In the genomic region with DNA sequence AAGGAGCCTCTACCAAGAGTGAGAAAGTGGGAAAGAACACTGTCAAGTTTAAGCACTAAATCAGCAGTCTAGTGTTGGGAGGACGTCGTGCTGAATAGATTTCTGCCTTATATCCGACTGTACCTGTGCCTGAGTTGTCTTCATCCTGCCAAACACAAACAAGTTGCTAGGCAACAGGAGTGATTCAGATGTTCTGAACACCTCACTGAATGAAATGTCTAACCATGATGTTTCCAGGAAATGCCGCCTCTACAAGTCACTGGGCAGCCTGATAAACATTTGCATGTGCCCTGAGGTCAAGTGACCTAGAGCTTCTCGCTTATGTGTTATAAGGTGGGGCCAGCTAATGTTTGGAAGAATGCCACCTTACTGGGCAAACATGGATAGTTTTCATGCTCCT, we compare ENCODE assay signal across 10 cellular contexts. TPM values are rescaled to one million over a fixed set of nuclear protein-coding genes. Genes with fewer than 3 reads are reported as not detected.
DNase-seq lines count a peak whose midpoint lies in the region; ATAC-seq, FAIRE-seq and TF ChIP-seq lines count a peak whose summit lies in the region.
"Had no signal": no experiment of that assay in that cellular context is flagged by ENCODE, and none has a peak within 500 bp of the region (broad histone marks: within the 10 kb centered on the region; RNA-seq: fewer than 3 reads in every experiment).

No MANE protein-coding gene starts in this region.

- CTCF ChIA-PET in MCF 10A (lab: Yijun Ruan, JAX): interaction anchor here (0.7 to 1.6 kb wide), 9 partner anchors 9 to 126 kb away, joined by 3 to 6 read pairs (median 4); partner anchors contain the start of gene SGMS2

- H3K4me1 Mint-ChIP-seq in MCF 10A (ENCODE audit: insufficient read depth, unreplicated experiment) (peaks cover 32% of the 10 kb centered on the region), mesothelial cell of epicardium (peaks cover 9% of the 10 kb centered on the region), immature natural killer cell (no peaks in the 10 kb centered on the region)

- no peaks in the 10 kb centered on the region for H3K27me3 Mint-ChIP-seq in MCF 10A (ENCODE audit: insufficient read depth, unreplicated experiment)
- no peaks in the 10 kb centered on the region for H3K27me3 Mint-ChIP-seq in mesothelial cell of epicardium (ENCODE audit: low read depth)
- peaks cover 0 to 5% (median 0%) of the 10 kb centered on the region in 3 donors for H3K27me3 Mint-ChIP-seq in immature natural killer cell (ENCODE audit: low read depth in 3 of 3)
- H3K27me3 Mint-ChIP-seq: natural killer cell treated with Interleukin-12 subunit alpha and Interleukin-12 subunit beta and Interleukin-15 and Interleukin-18, amount 100 ng/mL, for 72 hours had no signal

- peak; percentile 13 for FAIRE-seq in GM12891 (lab: Jason Lieb, UNC)

- no peaks in the 10 kb centered on the region; the same call in 1 of the 2 replicates for H3K36me3 ChIP-seq in MG63

- H3K36me3 Mint-ChIP-seq in MCF 10A (ENCODE audit: insufficient read depth, unreplicated experiment): peaks cover 35% of the 10 kb centered on the region
- no peaks in the 10 kb centered on the region for H3K36me3 Mint-ChIP-seq in mesothelial cell of epicardium
- no peaks in the 10 kb centered on the region for H3K36me3 Mint-ChIP-seq in immature natural killer cell
- H3K36me3 Mint-ChIP-seq: natural killer cell treated with Interleukin-12 subunit alpha and Interleukin-12 subunit beta and Interleukin-15 and Interleukin-18, amount 100 ng/mL, for 72 hours had no signal

- H3K9me3 Mint-ChIP-seq in MCF 10A (ENCODE audit: unreplicated experiment) (no peaks in the 10 kb centered on the region), mesothelial cell of epicardium (no peaks in the 10 kb centered on the region), immature natural killer cell (no peaks in the 10 kb centered on the region)
- H3K9me3 Mint-ChIP-seq: natural killer cell treated with Interleukin-12 subunit alpha and Interleukin-12 subunit beta and Interleukin-15 and Interleukin-18, amount 100 ng/mL, for 72 hours had no signal

- TF ChIP-seq POLR2A in GM12891 (IDR thresholded peaks at IDR 0.05; ENCODE audit: low read depth, low read length): no peak

- intact Hi-C loops in MCF 10A (cut with micrococcal nuclease): loop anchor here (1.0 kb wide), 4 partner anchors 24 to 104 kb away; partner anchors contain the start of gene SGMS2

- no TSS peak for BruUV-seq in MCF 10A (replicated peaks; lab: Mats Ljungman, UMichigan)

- H3K4me3 Mint-ChIP-seq in MCF 10A (ENCODE audit: unreplicated experiment) (peak overlapping the region; percentile 50), mesothelial cell of epicardium (no peak overlapping the region), immature natural killer cell (no peak overlapping the region)
- H3K4me3 Mint-ChIP-seq: natural killer cell treated with Interleukin-12 subunit alpha and Interleukin-12 subunit beta and Interleukin-15 and Interleukin-18, amount 100 ng/mL, for 72 hours had no signal

- no peaks in the 10 kb centered on the region for H3K9me3 ChIP-seq in MG63

- H3K27me3 ChIP-seq in MG63: no peaks in the 10 kb centered on the region

- POLR2A ChIA-PET in MCF 10A (lab: Yijun Ruan, JAX): interaction anchor here (0.8 to 11.6 kb wide), 11 partner anchors 9 to 143 kb away, joined by 3 to 248 read pairs (median 4); partner anchors contain the start of genes CYP2U1, PAPSS1 and SGMS2

- DNase-seq in GM12891 (ENCODE audit: insufficient read length, low spot score): no peak
- DNase-seq in MG63: peak; percentile 4
- peak; percentile 96 for DNase-seq in MCF 10A (ENCODE audit: unreplicated experiment)
- peak; percentile 95 to 97 for DNase-seq in lung microvascular endothelial cell (ENCODE audit: low read depth in 2 of 2)
- no peak for DNase-seq in mesothelial cell of epicardium (ENCODE audit: low spot score in 2 of 2, unreplicated experiment in 2 of 2)
- no peak for DNase-seq in immature natural killer cell
- no peak for DNase-seq in NOMO-1 (lab: John Stamatoyannopoulos, UW; ENCODE audit: unreplicated experiment in 2 of 2)
- DNase-seq: activated naive CD4-positive, alpha-beta T cell had no signal

- H3K27ac Mint-ChIP-seq in MCF 10A (ENCODE audit: low read depth, unreplicated experiment) (peak overlapping the region; percentile 98), mesothelial cell of epicardium (no peak overlapping the region), immature natural killer cell (no peak overlapping the region)
- H3K27ac Mint-ChIP-seq: natural killer cell treated with Interleukin-12 subunit alpha and Interleukin-12 subunit beta and Interleukin-15 and Interleukin-18, amount 100 ng/mL, for 72 hours had no signal

- no peak overlapping the region for H3K4me3 ChIP-seq in MG63

- no peak for ATAC-seq in GM21515 (IDR thresholded peaks at IDR 0.05; ENCODE audit: unreplicated experiment)

- no peak for TF ChIP-seq CTCF in MCF 10A (IDR thresholded peaks at IDR 0.05; ENCODE audit: unreplicated experiment)
- no peak for TF ChIP-seq CTCF in mesothelial cell of epicardium (IDR thresholded peaks at IDR 0.05; ENCODE audit: unreplicated experiment)

TF ChIP-seq in GM12891, 5 proteins besides CTCF, POLR2A, EP300 and RAD21:
- no peak for TF ChIP-seq POLR2AphosphoS5 (IDR thresholded peaks at IDR 0.05; ENCODE audit: low read depth, low read length)
- no peak for TF ChIP-seq PAX5 (IDR thresholded peaks at IDR 0.05; ENCODE audit: insufficient read depth, low read length, severe bottlenecking)
- TF ChIP-seq SPI1 (IDR thresholded peaks at IDR 0.05; ENCODE audit: low read depth, low read length): no peak
- TF ChIP-seq TAF1 (IDR thresholded peaks at IDR 0.05; ENCODE audit: low read depth, low read length): no peak
- no peak for TF ChIP-seq POU2F2 (IDR thresholded peaks at IDR 0.05; ENCODE audit: low read depth, low read length)

RNA-seq across cellular contexts. Expression of gene SGMS2, which starts 37.9 kb away (rescaled TPM):
- 0.13 TPM for polyA plus RNA-seq in GM12891 (2012; ENCODE audit: low read depth, missing spikeins)
- 13.2 and 19.5 TPM in 2 replicates for total RNA-seq in MG63 (2014; rRNA removed; shearing (Covaris generic); ENCODE audit: low replicate concordance)
- total RNA-seq in MCF 10A (2022) (77.8 and 85.3 TPM in 2 replicates), lung microvascular endothelial cell (31.8 and 35.5 TPM in 2 replicates), mesothelial cell of epicardium (7.5 to 9.8 TPM (median 9.2 TPM) in 3 replicates)
- polyA plus RNA-seq in immature natural killer cell: under 1 TPM in 1 of 3 donors, not detected in 2; 0.56 TPM

Comparison
In these comparisons a context has a peak if more than half of its experiments do, and no peak if none do; other contexts are left out.
1. DNase-seq: peak in MG63 (single experiment), MCF 10A (single experiment) and lung microvascular endothelial cell (2 of 2); none in GM12891 (single experiment), mesothelial cell of epicardium (0 of 2), immature natural killer cell (0 of 3) and NOMO-1 (0 of 2).